ENCODE assay signal across 8 cellular contexts in genomic region chr14:89415139-89415538, GRCh38. TPM values are rescaled to one million over a fixed set of nuclear protein-coding genes. Genes with fewer than 3 reads are reported as not detected.
A peak's percentile ranks its signal among the peaks of the same experiment; 100 is the strongest.
DNase-seq lines count a peak whose midpoint lies in the region; TF ChIP-seq lines count a peak whose summit lies in the region.

No MANE protein-coding gene starts in this region.

- H3K9me3 ChIP-seq in Caco-2 (no peaks in the 10 kb centered on the region), OCI-LY1 (ENCODE audit: low read length) (no peaks in the 10 kb centered on the region)

- no peaks in the 10 kb centered on the region for H3F3A ChIP-seq in OCI-LY1 (ENCODE audit: insufficient read depth, low read length)

- H3K9me3 Mint-ChIP-seq in Caco-2 (ENCODE audit: unreplicated experiment) (no peaks in the 10 kb centered on the region), osteocyte (ENCODE audit: unreplicated experiment) (no peaks in the 10 kb centered on the region)

- no peak overlapping the region for H2AFZ ChIP-seq in OCI-LY1 (ENCODE audit: low read length)

- peaks cover 32% of the 10 kb centered on the region for H3K79me2 ChIP-seq in OCI-LY1 (ENCODE audit: insufficient read depth, low read length)

- H3K9ac ChIP-seq in OCI-LY1 (ENCODE audit: low read length), result peak overlapping the region; percentile 86

- CTCF ChIA-PET in Caco-2 (lab: Charles Lee), result interaction anchor here (0.5 to 1.6 kb wide), 3 partner anchors 13 to 79 kb away, joined by 3 to 5 read pairs (median 5); no protein-coding TSS in a partner anchor

- intact Hi-C loops in Caco-2 (cut with micrococcal nuclease; ENCODE audit: unreplicated experiment), result loop anchor here (5.0 to 10.0 kb wide), 4 partner anchors 163 to 500 kb away; no protein-coding TSS in a partner anchor

- H3K27ac ChIP-seq in OCI-LY1 (ENCODE audit: low read depth, low read length, poor library complexity, severe bottlenecking), result peak overlapping the region; percentile 62

- TF ChIP-seq CTCF in Caco-2 (IDR thresholded peaks at IDR 0.05; ENCODE audit: insufficient read depth in 1 of 2, low read depth in 1 of 2, low read length in 1 of 2, severe bottlenecking in 1 of 2, unreplicated experiment in 1 of 2) (no peak), OCI-LY1 (IDR thresholded peaks at IDR 0.05; ENCODE audit: low read length) (no peak), epithelial cell of esophagus (IDR thresholded peaks at IDR 0.05; ENCODE audit: insufficient read depth, low read depth, low read length, missing control alignments) (no peak), osteocyte (IDR thresholded peaks at IDR 0.05) (no peak)

- POLR2A ChIA-PET in Caco-2 (lab: Charles Lee), result no interaction called here

- H3K4me1 ChIP-seq in Caco-2 (no peaks in the 10 kb centered on the region; the same call in 1 of the 2 replicates), OCI-LY1 (ENCODE audit: insufficient read depth, low read length, severe bottlenecking) (peaks cover 37% of the 10 kb centered on the region)

- peak overlapping the region; percentile 74 for H3K4me2 ChIP-seq in OCI-LY1 (ENCODE audit: low read length)

- H3K27me3 ChIP-seq in Caco-2 (replicated peaks; ENCODE audit: control insufficient read depth, insufficient read depth, low read length) (no peaks in the 10 kb centered on the region), OCI-LY1 (ENCODE audit: insufficient read depth, low read length) (no peaks in the 10 kb centered on the region)

- H3K4me3 ChIP-seq in Caco-2 (ENCODE audit: low read depth, low read length) (0 out of 2 replicates have a peak overlapping the region, but pooled peaks have one; percentile 0), OCI-LY1 (ENCODE audit: low read depth, low read length, poor library complexity, severe bottlenecking) (peak overlapping the region; percentile 83), epithelial cell of esophagus (ENCODE audit: low read length) (peak overlapping the region; percentile 86)

- H3K36me3 ChIP-seq in Caco-2 (ENCODE audit: control insufficient read depth, insufficient read depth, low read length) (peaks cover 2% of the 10 kb centered on the region), OCI-LY1 (ENCODE audit: insufficient read depth, low read length) (peaks cover 25% of the 10 kb centered on the region)

- H3K4me3 Mint-ChIP-seq in Caco-2 (ENCODE audit: unreplicated experiment) (peak overlapping the region; percentile 84), osteocyte (ENCODE audit: unreplicated experiment) (peak overlapping the region; percentile 96)

- H3K27ac Mint-ChIP-seq in Caco-2 (ENCODE audit: unreplicated experiment), result peak overlapping the region; percentile 83
- H3K27ac Mint-ChIP-seq in osteocyte (ENCODE audit: unreplicated experiment), result peak overlapping the region; percentile 98

- H3K36me3 Mint-ChIP-seq in Caco-2 (ENCODE audit: insufficient read depth, unreplicated experiment) (peaks cover 30% of the 10 kb centered on the region), osteocyte (ENCODE audit: unreplicated experiment) (peaks cover 26% of the 10 kb centered on the region)

- no peaks in the 10 kb centered on the region for H4K20me1 ChIP-seq in OCI-LY1 (ENCODE audit: insufficient read depth, low read length)

- peaks cover 11% of the 10 kb centered on the region for H3K4me1 Mint-ChIP-seq in Caco-2 (ENCODE audit: low read depth, unreplicated experiment)
- H3K4me1 Mint-ChIP-seq in osteocyte (ENCODE audit: unreplicated experiment), result peaks cover 30% of the 10 kb centered on the region

- DNase-seq in Caco-2 (no peak), epithelial cell of esophagus (ENCODE audit: low read depth) (no peak), osteocyte (ENCODE audit: extremely low spot score, unreplicated experiment) (no peak), mesenteric fat pad (ENCODE audit: low spot score) (no peak), COLO668 (lab: John Stamatoyannopoulos, UW; ENCODE audit: unreplicated experiment) (no peak)
- no peak for DNase-seq in stimulated activated CD8-positive, alpha-beta memory T cell treated with anti-CD3 and anti-CD28 coated beads, Interleukin-4, amount 100 ng/mL, for 48 hours
- DNase-seq in stimulated activated CD4-positive, alpha-beta T cell treated with anti-CD3 and anti-CD28 coated beads, Interleukin-2, amount 100 ng/mL, for 48 hours, result no peak

- H3K27me3 Mint-ChIP-seq in Caco-2 (ENCODE audit: insufficient read depth, unreplicated experiment) (no peaks in the 10 kb centered on the region), osteocyte (ENCODE audit: unreplicated experiment) (no peaks in the 10 kb centered on the region)

- BruUV-seq in Caco-2 (replicated peaks; lab: Mats Ljungman, UMichigan), result TSS peak; percentile 43

- no peaks in the 10 kb centered on the region for H3K9me2 ChIP-seq in OCI-LY1 (ENCODE audit: low read depth, low read length)

RNA-seq across cellular contexts. Expression of gene FOXN3, which starts 1.9 kb away (rescaled TPM):
- 20.6 and 24.8 TPM in 2 replicates for total RNA-seq in Caco-2 (2022)
- 120 and 130 TPM in 2 replicates for total RNA-seq in osteocyte
- total RNA-seq in mesenteric fat pad, result 136 TPM

Comparison
In these comparisons a context has a peak if more than half of its experiments do, and no peak if none do; other contexts are left out.
1. H3K4me3 ChIP-seq: peak in every context shown above with its lines; median percentile 86 in epithelial cell of esophagus; 83 in OCI-LY1; 0 in Caco-2.